Comparison of ENCODE assay signal across 22 cellular contexts in genomic region chr18:61326407-61326806, GRCh38. TPM values are rescaled to one million over a fixed set of nuclear protein-coding genes. Genes with fewer than 3 reads are reported as not detected.
DNase-seq lines count a peak whose midpoint lies in the region; ATAC-seq, FAIRE-seq and TF ChIP-seq lines count a peak whose summit lies in the region.
"Had no signal": no experiment of that assay in that cellular context is flagged by ENCODE, and none has a peak within 500 bp of the region (broad histone marks: within the 10 kb centered on the region; RNA-seq: fewer than 3 reads in every experiment).

No MANE protein-coding gene starts in this region.

- H3K4me1 ChIP-seq in HepG2 (ENCODE audit: insufficient read depth, low read length) (no peaks in the 10 kb centered on the region), right lobe of liver (no peaks in the 10 kb centered on the region)
- H3K4me1 ChIP-seq: BE2C, BLaER1, Caco-2 had no signal

- no peak overlapping the region for H2AFZ ChIP-seq in HepG2 (ENCODE audit: low read length)

- no peak for FAIRE-seq in HepG2 (lab: Jason Lieb, UNC)
- FAIRE-seq: G401.6, GM12891, GM19239 had no signal

- no peak for TF ChIP-seq CTCF in HepG2 (CRISPR knock-in tag; IDR thresholded peaks at IDR 0.05)
- TF ChIP-seq CTCF in right lobe of liver (IDR thresholded peaks at IDR 0.05): no peak

- intact Hi-C loops in HepG2 (cut with micrococcal nuclease; ENCODE audit: unreplicated experiment): no loop called here
- intact Hi-C loops in right lobe of liver (cut with DNase I): loop anchor here in 1 of 2 donors (10.0 kb wide), 1 partner anchor 168 kb away; no protein-coding TSS in a partner anchor

- H3K27ac ChIP-seq in HepG2 (ENCODE audit: extremely low read length, insufficient read depth, low read length) (no peak overlapping the region), right lobe of liver (no peak overlapping the region)
- H3K27ac ChIP-seq: 22Rv1, BLaER1 had no signal

- H3K27me3 ChIP-seq in HepG2 (ENCODE audit: control insufficient read depth in 1 of 2, insufficient read depth in 2 of 2, low read length in 2 of 2) (no peaks in the 10 kb centered on the region), right lobe of liver (no peaks in the 10 kb centered on the region)
- H3K27me3 ChIP-seq: BE2C, BLaER1 had no signal

- no peaks in the 10 kb centered on the region for H4K20me1 ChIP-seq in HepG2 (ENCODE audit: insufficient read depth, low read length)
- H4K20me1 ChIP-seq: BLaER1 had no signal

- DNase-seq in HepG2 (ENCODE audit: low spot score): no peak
- DNase-seq in right lobe of liver: no peak
- DNase-seq in NCI-H69 (lab: John Stamatoyannopoulos, UW): peak; percentile 34
- no peak for DNase-seq in midbrain (lab: John Stamatoyannopoulos, UW)
- DNase-seq: ACHN; BE2C; C1 segment of cervical spinal cord; Caco-2; Calu3; CD4-positive, alpha-beta T cell; CD8-positive, alpha-beta T cell; DMS79 treated with DMSO at 0.1 percent for 48 hours; GF-D8 had no signal

- in situ Hi-C loops in HepG2 (cut with HindIII; ENCODE audit: extremely low pct_ligation_motif_present, low pct_unique_long_range_greater_than_20kb): no loop called here

- H3K4me2 ChIP-seq in HepG2 (ENCODE audit: low read depth, low read length): no peak overlapping the region
- H3K4me2 ChIP-seq: BLaER1 had no signal

- no peak for TF ChIP-seq EP300 in HepG2 (IDR thresholded peaks at IDR 0.05; ENCODE audit: low read depth in 2 of 2, low read length in 2 of 2)
- no peak for TF ChIP-seq EP300 in HepG2 (CRISPR knock-in tag; IDR thresholded peaks at IDR 0.05; ENCODE audit: borderline replicate concordance)

- H3K9me3 ChIP-seq in HepG2 (ENCODE audit: low read length): no peaks in the 10 kb centered on the region
- H3K9me3 ChIP-seq in right lobe of liver: no peaks in the 10 kb centered on the region
- H3K9me3 ChIP-seq: BE2C, BLaER1, Caco-2 had no signal

- TF ChIP-seq POLR2A in HepG2 (IDR thresholded peaks at IDR 0.05; ENCODE audit: insufficient read depth in 1 of 2, low read depth in 2 of 2, low read length in 2 of 2) (no peak), right lobe of liver (IDR thresholded peaks at IDR 0.05) (no peak)

- H3K9ac ChIP-seq in HepG2 (ENCODE audit: insufficient read depth, low read depth, low read length): no peak overlapping the region
- H3K9ac ChIP-seq: BLaER1 had no signal

- POLR2A ChIA-PET in HepG2 (lab: Yijun Ruan, JAX): no interaction called here

- no TSS peak for BruUV-seq in HepG2 (replicated peaks; lab: Mats Ljungman, UMichigan)

- H3K36me3 ChIP-seq in HepG2 (replicated peaks in 1 of 2; ENCODE audit: control insufficient read depth in 1 of 2, insufficient read depth in 2 of 2, low read length in 2 of 2): no peaks in the 10 kb centered on the region
- H3K36me3 ChIP-seq in right lobe of liver: no peaks in the 10 kb centered on the region
- H3K36me3 ChIP-seq: BE2C, BLaER1 had no signal

- no peak for TF ChIP-seq RAD21 in HepG2 (CRISPR knock-in tag; IDR thresholded peaks at IDR 0.05)

- H3K79me2 ChIP-seq in HepG2 (ENCODE audit: insufficient read depth, low read length): no peaks in the 10 kb centered on the region

- H3K4me3 ChIP-seq in HepG2 (replicated peaks in 1 of 3; ENCODE audit: insufficient read depth in 1 of 3, low read depth in 2 of 3, low read length in 3 of 3) (no peak overlapping the region), right lobe of liver (no peak overlapping the region)
- H3K4me3 ChIP-seq: BLaER1 had no signal

- ATAC-seq in HepG2 (no peak), right lobe of liver (no peak), GM21737 (IDR thresholded peaks at IDR 0.05; ENCODE audit: unreplicated experiment) (no peak)
- ATAC-seq: CD8-positive, alpha-beta T cell had no signal

- CTCF ChIA-PET in HepG2 (lab: Yijun Ruan, JAX; ENCODE audit: low intra/inter-chr PET ratio, low total read pairs): no interaction called here

TF ChIP-seq in HepG2, 621 proteins besides CTCF, POLR2A, EP300 and RAD21:
- TF ChIP-seq MAFF (IDR thresholded peaks at IDR 0.05; ENCODE audit: low read depth, low read length) (peak; percentile 26; the same call in 1 of the 2 replicates), MAFK (conservative IDR thresholded peaks at IDR 0.05 in 1 of 2, IDR thresholded peaks at IDR 0.05 in 1 of 2; ENCODE audit: low read length in 2 of 2) (peak; percentile 9 to 52; a peak in 1 of 4 replicates), MAFG (CRISPR knock-in tag; IDR thresholded peaks at IDR 0.05) (no peak), ZNF34 (CRISPR knock-in tag; IDR thresholded peaks at IDR 0.05; ENCODE audit: borderline replicate concordance) (no peak), HNRNPUL1 (IDR thresholded peaks at IDR 0.05; ENCODE audit: low read depth, low read length) (no peak), ZNF274 (CRISPR knock-in tag; IDR thresholded peaks at IDR 0.05) (no peak)

RNA-seq across cellular contexts. Expression of gene CDH20, which starts 6.8 kb away (rescaled TPM):
- total RNA-seq in HepG2 (2016; rRNA removed; fragmentation: Illumina TruSeq; extraction: Trizol) (not detected in 2 replicates), right lobe of liver (not detected)
- not detected in 2 replicates for total RNA-seq in HepG2 (2016; cell fraction: cytosol; rRNA removed; fragmentation: Illumina TruSeq; extraction: Trizol; ENCODE audit: low read depth)
- total RNA-seq in HepG2 (2016; cell fraction: insoluble cytoplasmic fraction; rRNA removed; fragmentation: Illumina TruSeq; extraction: Trizol): not detected in 2 replicates
- not detected in 2 replicates for total RNA-seq in HepG2 (2016; cell fraction: membrane; rRNA removed; fragmentation: Illumina TruSeq; extraction: Trizol)
- not detected in 2 replicates for total RNA-seq in HepG2 (2016; cell fraction: nucleus; rRNA removed; fragmentation: Illumina TruSeq; extraction: Trizol)
- not detected in 2 replicates for polyA plus RNA-seq in HepG2 (2011; rRNA removed)
- not detected in 2 replicates for polyA plus RNA-seq in HepG2 (2011; cell fraction: cytosol; rRNA removed)
- not detected in 2 replicates for polyA plus RNA-seq in HepG2 (2011; cell fraction: nucleus; rRNA removed)
- not detected in 2 replicates for polyA plus RNA-seq in HepG2 (2012)
- polyA plus RNA-seq in HepG2 (2016; cell fraction: cytosol; fragmentation: Illumina TruSeq; extraction: Trizol; ENCODE audit: low read depth): not detected in 2 replicates
- not detected in 2 replicates for polyA plus RNA-seq in HepG2 (2016; cell fraction: insoluble cytoplasmic fraction; fragmentation: Illumina TruSeq; extraction: Trizol; ENCODE audit: low read depth)
- polyA plus RNA-seq in HepG2 (2016; cell fraction: membrane; fragmentation: Illumina TruSeq; extraction: Trizol; ENCODE audit: low read depth): not detected in 2 replicates
- polyA plus RNA-seq in HepG2 (2016; cell fraction: nucleus; fragmentation: Illumina TruSeq; extraction: Trizol; ENCODE audit: insufficient read depth, low read depth): not detected in 2 replicates
- not detected in 2 replicates for polyA minus RNA-seq in HepG2 (2011; rRNA and poly(A)+ RNA removed; ENCODE audit: low replicate concordance)
- not detected in 2 replicates for polyA minus RNA-seq in HepG2 (2011; cell fraction: cytosol; rRNA and poly(A)+ RNA removed)
- not detected in 2 replicates for polyA minus RNA-seq in HepG2 (2011; cell fraction: nucleus; rRNA and poly(A)+ RNA removed)
- total RNA-seq: A172, Caco-2, Calu3 had no signal
- polyA plus RNA-seq: AG04450, CD14-positive monocyte had no signal
